19 cellular contexts compared by ENCODE assay signal in genomic region chr1:147820898-147821297, GRCh38.
"Had no signal": no experiment of that assay in that cellular context is flagged by ENCODE, and none has a peak within 500 bp of the region (broad histone marks: within the 10 kb centered on the region; RNA-seq: fewer than 3 reads in every experiment).

No MANE protein-coding gene starts in this region.

- H3K27ac ChIP-seq: parathyroid adenoma, prostate gland, spleen, testis, tibial nerve had no signal

- H3K9me3 ChIP-seq: prostate gland, spleen, testis, tibial nerve had no signal

- ATAC-seq: left lobe of liver; sciatic nerve; stimulated activated memory B cell treated with anti-CD40 and anti-IgM and Interleukin-4, amounts not matched to agents 10 μg/mL and 1 μg/mL and 100 μg/mL, for 72 hours; stimulated activated naive CD8-positive, alpha-beta T cell treated with anti-CD3 and anti-CD28 coated beads, Interleukin-15, amount 100 ng/mL, for 72 hours had no signal

- H3K4me1 ChIP-seq: parathyroid adenoma, prostate gland, spleen, testis, tibial nerve had no signal

- H3K4me3 ChIP-seq: lung, prostate gland, spleen, testis, tibial nerve had no signal

- H3K36me3 ChIP-seq: prostate gland, spleen, tibial nerve had no signal

- H3K27me3 ChIP-seq: spleen, testis, tibial nerve had no signal

- DNase-seq: effector memory CD4-positive, alpha-beta T cell; foreskin melanocyte; head of caudate nucleus; islet precursor cell; mesenchymal stem cell; naive B cell; spleen; stimulated activated CD4-positive, alpha-beta T cell treated with anti-CD3 and anti-CD28 coated beads, Interleukin-15, amount 100 ng/mL, for 24 hours; stimulated activated CD4-positive, alpha-beta T cell treated with anti-CD3 and anti-CD28 coated beads, Interleukin-1b, Interleukin-23, amount 100 ng/mL, for 48 hours; stimulated activated CD4-positive, alpha-beta T cell treated with anti-CD3 and anti-CD28 coated beads, Interleukin-4, amount 100 ng/mL, for 24 hours; stimulated activated naive CD8-positive, alpha-beta T cell treated with anti-CD3 and anti-CD28 coated beads, Interleukin-15, amount 100 ng/mL, for 72 hours; testis had no signal
